In the genomic region with DNA sequence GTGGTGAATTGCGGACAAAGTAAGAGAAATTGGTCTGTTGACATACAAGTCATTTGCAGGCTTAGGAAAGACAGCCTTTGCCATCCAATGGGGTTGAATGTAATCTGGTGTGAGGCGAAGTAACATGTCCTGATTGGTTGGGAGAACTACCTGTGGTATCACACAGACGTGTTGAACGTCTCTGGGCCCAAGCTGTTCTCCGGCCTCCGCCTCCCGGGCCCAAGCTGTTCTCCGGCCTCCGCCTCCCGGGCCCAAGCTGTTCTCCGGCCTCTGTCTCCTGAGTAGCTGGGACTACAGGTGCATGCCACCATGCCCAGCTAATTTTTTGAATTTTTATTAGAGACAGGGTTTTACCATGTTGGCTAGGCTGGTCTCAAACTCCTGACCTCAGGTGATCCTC, we compare ENCODE assay signal across 6 cellular contexts. TPM values are rescaled to one million over a fixed set of nuclear protein-coding genes. Genes with fewer than 3 reads are reported as not detected.
DNase-seq lines count a peak whose midpoint lies in the region; ATAC-seq, FAIRE-seq and TF ChIP-seq lines count a peak whose summit lies in the region.
"Not testable (repeated sequence)": the region's sequence is repeated elsewhere in the genome, so short reads cannot be mapped to it uniquely, and the experiment has no call there.
"Had no signal": no experiment of that assay in that cellular context is flagged by ENCODE, and none has a peak within 500 bp of the region (broad histone marks: within the 10 kb centered on the region; RNA-seq: fewer than 3 reads in every experiment).

No MANE protein-coding gene starts in this region.

- not testable (repeated sequence) for DNase-seq in CD4-positive, alpha-beta T cell; HepG2 (ENCODE audit: low spot score)
- DNase-seq in K562 (ENCODE audit: extremely low read depth in 1 of 4, low spot score in 3 of 4) (peak in 3 of 4 experiments; percentile 28 to 42 (median 36)), osteoblast (ENCODE audit: insufficient read length, low spot score, missing footprints) (peak; percentile 58)

- TF ChIP-seq CTCF in CD4-positive, alpha-beta T cell (IDR thresholded peaks at IDR 0.05); HEK293 (tag by site-specific recombination; IDR thresholded peaks at IDR 0.05); K562 (IDR thresholded peaks at IDR 0.05 in 2 of 3, conservative IDR thresholded peaks at IDR 0.05 in 1 of 3; ENCODE audit: insufficient read depth in 2 of 3, low read depth in 1 of 3, low read length in 3 of 3); HepG2 (CRISPR knock-in tag; IDR thresholded peaks at IDR 0.05); osteoblast (IDR thresholded peaks at IDR 0.05; ENCODE audit: extremely low read depth, low read depth, low read length): not testable (repeated sequence)

- TF ChIP-seq POLR2A in K562 (conservative IDR thresholded peaks at IDR 0.05): 0 out of 2 replicates have a peak, but pooled peaks have one; percentile 12
- TF ChIP-seq POLR2A in HepG2 (IDR thresholded peaks at IDR 0.05; ENCODE audit: insufficient read depth in 1 of 2, low read depth in 2 of 2, low read length in 2 of 2): not testable (repeated sequence)

- not testable (repeated sequence) for BruUV-seq in K562 (replicated peaks; lab: Mats Ljungman, UMichigan); HepG2 (replicated peaks; lab: Mats Ljungman, UMichigan)

- H3K36me3 ChIP-seq in HEK293 (ENCODE audit: control insufficient read depth in 2 of 2, insufficient read depth in 1 of 2, low read length in 2 of 2) (peaks cover 6 to 48% of the 10 kb centered on the region in 2 experiments; a peak in 2 of 3 replicates), K562 (ENCODE audit: control insufficient read depth, insufficient read depth, low read length) (peaks cover 36% of the 10 kb centered on the region; the same call in 2 of the 3 replicates), HepG2 (replicated peaks in 1 of 2; ENCODE audit: control insufficient read depth in 1 of 2, insufficient read depth in 2 of 2, low read length in 2 of 2) (peaks cover 6 to 12% of the 10 kb centered on the region in 2 experiments; a peak in 3 of 5 replicates)
- not testable (repeated sequence) for H3K36me3 ChIP-seq in osteoblast (ENCODE audit: insufficient read depth, low read length)

- FAIRE-seq in K562 (lab: Jason Lieb, UNC); HepG2 (lab: Jason Lieb, UNC): not testable (repeated sequence)

- intact Hi-C loops in CD4-positive, alpha-beta T cell (cut with DNase I, micrococcal nuclease); K562 (cut with micrococcal nuclease); HepG2 (cut with micrococcal nuclease; ENCODE audit: unreplicated experiment): not testable (repeated sequence)

- H3K9me3 ChIP-seq in CD4-positive, alpha-beta T cell (ENCODE audit: control insufficient read depth, low read length); HEK293 (ENCODE audit: control insufficient read depth, insufficient read depth, low read depth, low read length); K562 (replicated peaks; ENCODE audit: control insufficient read depth, insufficient read depth, low read depth, low read length); HepG2 (ENCODE audit: low read length); osteoblast (ENCODE audit: low read depth, low read length): not testable (repeated sequence)

- H3K27ac Mint-ChIP-seq in CD4-positive, alpha-beta T cell: not testable (repeated sequence)

- peak overlapping the region; percentile 15 for H3K4me3 Mint-ChIP-seq in CD4-positive, alpha-beta T cell

- not testable (repeated sequence) for H3K4me2 ChIP-seq in K562 (ENCODE audit: insufficient read depth, low read length); HepG2 (ENCODE audit: low read depth, low read length); osteoblast (ENCODE audit: insufficient read depth, low read length)

- not testable (repeated sequence) for TF ChIP-seq RAD21 in K562 (CRISPR knock-in tag; conservative IDR thresholded peaks at IDR 0.05 in 1 of 2, IDR thresholded peaks at IDR 0.05 in 1 of 2); HepG2 (CRISPR knock-in tag; IDR thresholded peaks at IDR 0.05)

- in situ Hi-C loops in K562 (cut with MboI); HepG2 (cut with HindIII; ENCODE audit: extremely low pct_ligation_motif_present, low pct_unique_long_range_greater_than_20kb): not testable (repeated sequence)

- H3K9ac ChIP-seq in K562 (ENCODE audit: insufficient read depth in 1 of 2, low read depth in 2 of 2, low read length in 2 of 2); HepG2 (ENCODE audit: insufficient read depth, low read depth, low read length): not testable (repeated sequence)

- peaks cover 18% of the 10 kb centered on the region for H3K36me3 Mint-ChIP-seq in CD4-positive, alpha-beta T cell (ENCODE audit: low read depth)

- CTCF ChIA-PET in CD4-positive, alpha-beta T cell (lab: Charles Lee); HEK293 (lab: Yijun Ruan, JAX); K562 (lab: Yijun Ruan, JAX; ENCODE audit: low intra/inter-chr PET ratio); HepG2 (lab: Yijun Ruan, JAX; ENCODE audit: low intra/inter-chr PET ratio, low total read pairs): not testable (repeated sequence)

- H3K79me2 ChIP-seq in K562 (ENCODE audit: control insufficient read depth, insufficient read depth, low read length) (peaks cover 36% of the 10 kb centered on the region), HepG2 (ENCODE audit: insufficient read depth, low read length) (peaks cover 29% of the 10 kb centered on the region), osteoblast (ENCODE audit: insufficient read depth, low read length) (peaks cover 27% of the 10 kb centered on the region)

- TF ChIP-seq EP300 in K562 (IDR thresholded peaks at IDR 0.05; ENCODE audit: low read length); HepG2 (IDR thresholded peaks at IDR 0.05; ENCODE audit: low read depth in 2 of 2, low read length in 2 of 2); HepG2 (CRISPR knock-in tag; IDR thresholded peaks at IDR 0.05; ENCODE audit: borderline replicate concordance): not testable (repeated sequence)

- not testable (repeated sequence) for H3K4me1 ChIP-seq in HEK293 (ENCODE audit: control insufficient read depth, insufficient read depth, low read length)
- H3K4me1 ChIP-seq in K562 (replicated peaks in 1 of 2; ENCODE audit: control insufficient read depth in 2 of 2, insufficient read depth in 2 of 2, low read length in 2 of 2): peaks cover 16 to 37% of the 10 kb centered on the region in 2 experiments; a peak in 4 of 5 replicates
- H3K4me1 ChIP-seq in HepG2 (ENCODE audit: insufficient read depth, low read length): peaks cover 29% of the 10 kb centered on the region
- H3K4me1 ChIP-seq in osteoblast (ENCODE audit: insufficient read depth, low read length): peaks cover 12% of the 10 kb centered on the region

- POLR2A ChIA-PET in CD4-positive, alpha-beta T cell (lab: Charles Lee); K562 (lab: Yijun Ruan, JAX); HepG2 (lab: Yijun Ruan, JAX): not testable (repeated sequence)
- POLR2A ChIA-PET in HEK293 (lab: Yijun Ruan, JAX): interaction anchor here (1.1 kb wide), 1 partner anchor 46 kb away, joined by 4 read pairs; the partner anchor contains the start of gene TUBB3

- H3K9me1 ChIP-seq in K562 (ENCODE audit: control insufficient read depth, insufficient read depth, low read length): not testable (repeated sequence)

- H3K4me1 Mint-ChIP-seq in CD4-positive, alpha-beta T cell (ENCODE audit: low read depth): peaks cover 15% of the 10 kb centered on the region

- H3K9me3 Mint-ChIP-seq in CD4-positive, alpha-beta T cell: not testable (repeated sequence)

- not testable (repeated sequence) for ATAC-seq in CD4-positive, alpha-beta T cell (ENCODE audit: poor library complexity); K562; HepG2

- H2AFZ ChIP-seq in K562 (ENCODE audit: low read depth, low read length); HepG2 (ENCODE audit: low read length); osteoblast (ENCODE audit: low read length): not testable (repeated sequence)

- H3K4me3 ChIP-seq in HEK293 (ENCODE audit: low read depth, low read length); K562; HepG2 (replicated peaks in 1 of 3; ENCODE audit: insufficient read depth in 1 of 3, low read depth in 2 of 3, low read length in 3 of 3); osteoblast (ENCODE audit: insufficient read depth, low read length): not testable (repeated sequence)

- not testable (repeated sequence) for H3K27ac ChIP-seq in CD4-positive, alpha-beta T cell (ENCODE audit: low read depth, low read length); HEK293 (ENCODE audit: extremely low read depth, low read depth, low read length); K562 (ENCODE audit: extremely low read depth, low read depth, low read length); HepG2 (ENCODE audit: extremely low read length, insufficient read depth, low read length); osteoblast (ENCODE audit: low read depth, low read length)

- H3K27me3 Mint-ChIP-seq in CD4-positive, alpha-beta T cell: not testable (repeated sequence)

- peaks cover 12% of the 10 kb centered on the region; the same call in 1 of the 2 replicates for H4K20me1 ChIP-seq in K562 (replicated peaks; ENCODE audit: control insufficient read depth, insufficient read depth, low read length)
- not testable (repeated sequence) for H4K20me1 ChIP-seq in HepG2 (ENCODE audit: insufficient read depth, low read length); osteoblast (ENCODE audit: insufficient read depth, low read length)

- WGBS in K562 (ENCODE audit: insufficient coverage, low coverage, missing lambda C conversion rate): 69% methylated on average over 11 of the region's 11 CpGs
- 93% methylated on average over 11 of the region's 11 CpGs for WGBS in HepG2 (ENCODE audit: low lambda C conversion rate)

- H3K27me3 ChIP-seq in CD4-positive, alpha-beta T cell (ENCODE audit: control insufficient read depth, insufficient read depth, low read length); K562 (ENCODE audit: control insufficient read depth in 2 of 2, insufficient read depth in 2 of 2, low read length in 2 of 2); HepG2 (ENCODE audit: control insufficient read depth in 1 of 2, insufficient read depth in 2 of 2, low read length in 2 of 2); osteoblast (ENCODE audit: insufficient read depth, low read length): not testable (repeated sequence)

RNA-seq across cellular contexts. Expression of gene DEF8, which starts 19.5 kb away (rescaled TPM):
- 10 to 100 TPM; 30.7 to 36.3 TPM for total RNA-seq in CD4-positive, alpha-beta T cell
- 71.6 and 183 TPM in 2 replicates for total RNA-seq in K562 (2011; cell fraction: chromatin; rRNA removed; ENCODE audit: low replicate concordance)
- total RNA-seq in K562 (2011; cell fraction: nucleolus; rRNA removed): 99.4 and 127 TPM in 2 replicates
- total RNA-seq in K562 (2011; cell fraction: nucleoplasm; rRNA removed): 79.5 and 80.2 TPM in 2 replicates
- total RNA-seq in K562 (2014; rRNA removed) (147 and 173 TPM in 2 replicates), K562 (2014; rRNA removed; fragmentation: Illumina TruSeq; extraction: Trizol) (29.4 and 33.0 TPM in 2 replicates), K562 (2015; rRNA removed; fragmentation: Illumina TruSeq; extraction: Trizol) (58.6 and 63.2 TPM in 2 replicates), K562 (2021) (71.5 and 80.6 TPM in 2 replicates), HepG2 (2016; rRNA removed; fragmentation: Illumina TruSeq; extraction: Trizol) (98.5 and 107 TPM in 2 replicates), osteoblast (48.6 and 48.9 TPM in 2 replicates)
- polyA plus RNA-seq in K562 (2011; rRNA removed) (74.0 and 87.6 TPM in 2 replicates), K562 (2014; fragmentation: Illumina TruSeq; extraction: Trizol) (42.3 and 88.3 TPM in 2 replicates), K562 (2014; fragmentation: Nextera tagmentation; extraction: Ambion mirVana) (10 to 100 TPM; 39.3 to 60.1 TPM), K562 (2014; rRNA removed) (136 and 173 TPM in 2 replicates), HepG2 (2011; rRNA removed) (98.2 and 108 TPM in 2 replicates)
- 119 and 177 TPM in 2 replicates for polyA plus RNA-seq in K562 (2011; cell fraction: cytosol; rRNA removed)
- polyA plus RNA-seq in K562 (2011; cell fraction: nucleus; rRNA removed): 132 and 207 TPM in 2 replicates
- polyA plus RNA-seq in K562 (2012): 63.5 and 81.5 TPM in 2 replicates
- polyA minus RNA-seq in K562 (2011; rRNA and poly(A)+ RNA removed): 27.9 and 38.8 TPM in 2 replicates
- 32.6 and 34.2 TPM in 2 replicates for polyA minus RNA-seq in K562 (2011; cell fraction: cytosol; rRNA and poly(A)+ RNA removed)
- polyA minus RNA-seq in K562 (2011; cell fraction: nucleus; rRNA and poly(A)+ RNA removed): 29.4 and 31.1 TPM in 2 replicates
- 134 and 176 TPM in 2 replicates for total RNA-seq in HepG2 (2016; cell fraction: cytosol; rRNA removed; fragmentation: Illumina TruSeq; extraction: Trizol; ENCODE audit: low read depth)
- total RNA-seq in HepG2 (2016; cell fraction: insoluble cytoplasmic fraction; rRNA removed; fragmentation: Illumina TruSeq; extraction: Trizol): 103 and 113 TPM in 2 replicates
- 127 and 160 TPM in 2 replicates for total RNA-seq in HepG2 (2016; cell fraction: membrane; rRNA removed; fragmentation: Illumina TruSeq; extraction: Trizol)
- 48.8 and 61.5 TPM in 2 replicates for total RNA-seq in HepG2 (2016; cell fraction: nucleus; rRNA removed; fragmentation: Illumina TruSeq; extraction: Trizol)
- polyA plus RNA-seq in HepG2 (2011; cell fraction: cytosol; rRNA removed): 100 and 138 TPM in 2 replicates
- 490 and 545 TPM in 2 replicates for polyA plus RNA-seq in HepG2 (2011; cell fraction: nucleus; rRNA removed)
- polyA plus RNA-seq in HepG2 (2012): 37.2 and 56.0 TPM in 2 replicates
- 170 and 205 TPM in 2 replicates for polyA plus RNA-seq in HepG2 (2016; cell fraction: cytosol; fragmentation: Illumina TruSeq; extraction: Trizol; ENCODE audit: low read depth)
- 116 and 132 TPM in 2 replicates for polyA plus RNA-seq in HepG2 (2016; cell fraction: insoluble cytoplasmic fraction; fragmentation: Illumina TruSeq; extraction: Trizol; ENCODE audit: low read depth)
- 126 and 153 TPM in 2 replicates for polyA plus RNA-seq in HepG2 (2016; cell fraction: membrane; fragmentation: Illumina TruSeq; extraction: Trizol; ENCODE audit: low read depth)
- polyA plus RNA-seq in HepG2 (2016; cell fraction: nucleus; fragmentation: Illumina TruSeq; extraction: Trizol; ENCODE audit: insufficient read depth, low read depth): 123 and 136 TPM in 2 replicates
- 22.3 and 116 TPM in 2 replicates for polyA minus RNA-seq in HepG2 (2011; rRNA and poly(A)+ RNA removed; ENCODE audit: low replicate concordance)
- 31.8 and 36.4 TPM in 2 replicates for polyA minus RNA-seq in HepG2 (2011; cell fraction: cytosol; rRNA and poly(A)+ RNA removed)
- 46.0 and 51.1 TPM in 2 replicates for polyA minus RNA-seq in HepG2 (2011; cell fraction: nucleus; rRNA and poly(A)+ RNA removed)

RNA-seq across cellular contexts. Expression of gene TUBB3, which starts 44.9 kb away (rescaled TPM):
- total RNA-seq in CD4-positive, alpha-beta T cell: under 1 TPM; 0.78 to 0.88 TPM
- total RNA-seq in K562 (2011; cell fraction: chromatin; rRNA removed; ENCODE audit: low replicate concordance): 5.7 and 13.6 TPM in 2 replicates
- 8.2 and 8.3 TPM in 2 replicates for total RNA-seq in K562 (2011; cell fraction: nucleolus; rRNA removed)
- total RNA-seq in K562 (2011; cell fraction: nucleoplasm; rRNA removed): 5.5 and 7.5 TPM in 2 replicates
- total RNA-seq in K562 (2014; rRNA removed) (12.5 and 15.5 TPM in 2 replicates), K562 (2014; rRNA removed; fragmentation: Illumina TruSeq; extraction: Trizol) (2.1 and 3.2 TPM in 2 replicates), K562 (2015; rRNA removed; fragmentation: Illumina TruSeq; extraction: Trizol) (6.4 and 8.1 TPM in 2 replicates), K562 (2021) (12.0 and 13.5 TPM in 2 replicates), HepG2 (2016; rRNA removed; fragmentation: Illumina TruSeq; extraction: Trizol) (161 and 185 TPM in 2 replicates), osteoblast (166 and 239 TPM in 2 replicates)
- polyA plus RNA-seq in K562 (2011; rRNA removed) (3.2 and 10.4 TPM in 2 replicates), K562 (2014; fragmentation: Illumina TruSeq; extraction: Trizol) (5.0 and 10.0 TPM in 2 replicates), K562 (2014; fragmentation: Nextera tagmentation; extraction: Ambion mirVana) (under 1 TPM; 0.18 to 0.53 TPM), K562 (2014; rRNA removed) (6.8 and 8.3 TPM in 2 replicates), HepG2 (2011; rRNA removed) (110 and 152 TPM in 2 replicates)
- polyA plus RNA-seq in K562 (2011; cell fraction: cytosol; rRNA removed): 8.5 and 8.8 TPM in 2 replicates
- polyA plus RNA-seq in K562 (2011; cell fraction: nucleus; rRNA removed): 10.4 and 12.3 TPM in 2 replicates
- 7.7 and 19.6 TPM in 2 replicates for polyA plus RNA-seq in K562 (2012)
- 3.5 and 4.5 TPM in 2 replicates for polyA minus RNA-seq in K562 (2011; rRNA and poly(A)+ RNA removed)
- 7.4 and 12.0 TPM in 2 replicates for polyA minus RNA-seq in K562 (2011; cell fraction: cytosol; rRNA and poly(A)+ RNA removed)
- 2.4 and 2.6 TPM in 2 replicates for polyA minus RNA-seq in K562 (2011; cell fraction: nucleus; rRNA and poly(A)+ RNA removed)
- total RNA-seq in HepG2 (2016; cell fraction: cytosol; rRNA removed; fragmentation: Illumina TruSeq; extraction: Trizol; ENCODE audit: low read depth): 94.2 and 96.8 TPM in 2 replicates
- 145 and 195 TPM in 2 replicates for total RNA-seq in HepG2 (2016; cell fraction: insoluble cytoplasmic fraction; rRNA removed; fragmentation: Illumina TruSeq; extraction: Trizol)
- total RNA-seq in HepG2 (2016; cell fraction: membrane; rRNA removed; fragmentation: Illumina TruSeq; extraction: Trizol): 140 and 142 TPM in 2 replicates
- 81.3 and 94.7 TPM in 2 replicates for total RNA-seq in HepG2 (2016; cell fraction: nucleus; rRNA removed; fragmentation: Illumina TruSeq; extraction: Trizol)
- 84.2 and 120 TPM in 2 replicates for polyA plus RNA-seq in HepG2 (2011; cell fraction: cytosol; rRNA removed)
- 168 and 179 TPM in 2 replicates for polyA plus RNA-seq in HepG2 (2011; cell fraction: nucleus; rRNA removed)
- polyA plus RNA-seq in HepG2 (2012): 45.2 and 119 TPM in 2 replicates
- 63.1 and 64.3 TPM in 2 replicates for polyA plus RNA-seq in HepG2 (2016; cell fraction: cytosol; fragmentation: Illumina TruSeq; extraction: Trizol; ENCODE audit: low read depth)
- polyA plus RNA-seq in HepG2 (2016; cell fraction: insoluble cytoplasmic fraction; fragmentation: Illumina TruSeq; extraction: Trizol; ENCODE audit: low read depth): 127 and 159 TPM in 2 replicates
- polyA plus RNA-seq in HepG2 (2016; cell fraction: membrane; fragmentation: Illumina TruSeq; extraction: Trizol; ENCODE audit: low read depth): 87.3 and 99.0 TPM in 2 replicates
- 138 and 154 TPM in 2 replicates for polyA plus RNA-seq in HepG2 (2016; cell fraction: nucleus; fragmentation: Illumina TruSeq; extraction: Trizol; ENCODE audit: insufficient read depth, low read depth)
- polyA minus RNA-seq in HepG2 (2011; rRNA and poly(A)+ RNA removed; ENCODE audit: low replicate concordance): 34.9 and 340 TPM in 2 replicates
- 99.4 and 107 TPM in 2 replicates for polyA minus RNA-seq in HepG2 (2011; cell fraction: cytosol; rRNA and poly(A)+ RNA removed)
- 34.8 and 42.6 TPM in 2 replicates for polyA minus RNA-seq in HepG2 (2011; cell fraction: nucleus; rRNA and poly(A)+ RNA removed)
- polyA plus RNA-seq: CD4-positive, alpha-beta memory T cell had no signal

RNA-seq across cellular contexts. Expression of gene MC1R, which starts 49.4 kb away (rescaled TPM):
- total RNA-seq in CD4-positive, alpha-beta T cell: 1 to 10 TPM; 6.7 to 6.9 TPM
- total RNA-seq in K562 (2011; cell fraction: chromatin; rRNA removed; ENCODE audit: low replicate concordance): 70.1 and 162 TPM in 2 replicates
- total RNA-seq in K562 (2011; cell fraction: nucleolus; rRNA removed): 54.5 and 55.7 TPM in 2 replicates
- total RNA-seq in K562 (2011; cell fraction: nucleoplasm; rRNA removed): 90.5 and 111 TPM in 2 replicates
- total RNA-seq in K562 (2014; rRNA removed) (3.1 and 3.3 TPM in 2 replicates), K562 (2014; rRNA removed; fragmentation: Illumina TruSeq; extraction: Trizol) (0.67 and 0.87 TPM in 2 replicates), K562 (2015; rRNA removed; fragmentation: Illumina TruSeq; extraction: Trizol) (2.0 and 2.1 TPM in 2 replicates), K562 (2021) (3.4 and 3.5 TPM in 2 replicates), HepG2 (2016; rRNA removed; fragmentation: Illumina TruSeq; extraction: Trizol) (7.2 and 9.1 TPM in 2 replicates), osteoblast (4.7 and 5.1 TPM in 2 replicates)
- polyA plus RNA-seq in K562 (2011; rRNA removed) (3.5 and 4.2 TPM in 2 replicates), K562 (2014; fragmentation: Illumina TruSeq; extraction: Trizol) (1.5 and 2.7 TPM in 2 replicates), K562 (2014; fragmentation: Nextera tagmentation; extraction: Ambion mirVana) (under 1 TPM in 1 of 2 experiments, not detected in 1; 0.14 TPM), K562 (2014; rRNA removed) (4.7 and 5.3 TPM in 2 replicates), HepG2 (2011; rRNA removed) (14.8 and 20.0 TPM in 2 replicates)
- 5.6 and 6.1 TPM in 2 replicates for polyA plus RNA-seq in K562 (2011; cell fraction: cytosol; rRNA removed)
- polyA plus RNA-seq in K562 (2011; cell fraction: nucleus; rRNA removed): 27.9 and 42.6 TPM in 2 replicates
- polyA plus RNA-seq in K562 (2012): 3.6 and 4.6 TPM in 2 replicates
- polyA minus RNA-seq in K562 (2011; rRNA and poly(A)+ RNA removed): 6.4 and 10.6 TPM in 2 replicates
- 1.6 and 2.7 TPM in 2 replicates for polyA minus RNA-seq in K562 (2011; cell fraction: cytosol; rRNA and poly(A)+ RNA removed)
- polyA minus RNA-seq in K562 (2011; cell fraction: nucleus; rRNA and poly(A)+ RNA removed): 6.1 and 6.7 TPM in 2 replicates
- total RNA-seq in HepG2 (2016; cell fraction: cytosol; rRNA removed; fragmentation: Illumina TruSeq; extraction: Trizol; ENCODE audit: low read depth): 3.5 and 3.7 TPM in 2 replicates
- total RNA-seq in HepG2 (2016; cell fraction: insoluble cytoplasmic fraction; rRNA removed; fragmentation: Illumina TruSeq; extraction: Trizol): 8.1 and 8.7 TPM in 2 replicates
- total RNA-seq in HepG2 (2016; cell fraction: membrane; rRNA removed; fragmentation: Illumina TruSeq; extraction: Trizol): 8.1 and 9.5 TPM in 2 replicates
- total RNA-seq in HepG2 (2016; cell fraction: nucleus; rRNA removed; fragmentation: Illumina TruSeq; extraction: Trizol): 7.2 and 7.7 TPM in 2 replicates
- 14.8 and 18.9 TPM in 2 replicates for polyA plus RNA-seq in HepG2 (2011; cell fraction: cytosol; rRNA removed)
- polyA plus RNA-seq in HepG2 (2011; cell fraction: nucleus; rRNA removed): 89.3 and 96.4 TPM in 2 replicates
- polyA plus RNA-seq in HepG2 (2012): 6.5 and 12.0 TPM in 2 replicates
- polyA plus RNA-seq in HepG2 (2016; cell fraction: cytosol; fragmentation: Illumina TruSeq; extraction: Trizol; ENCODE audit: low read depth): 2.9 and 3.1 TPM in 2 replicates
- 6.7 and 7.1 TPM in 2 replicates for polyA plus RNA-seq in HepG2 (2016; cell fraction: insoluble cytoplasmic fraction; fragmentation: Illumina TruSeq; extraction: Trizol; ENCODE audit: low read depth)
- polyA plus RNA-seq in HepG2 (2016; cell fraction: membrane; fragmentation: Illumina TruSeq; extraction: Trizol; ENCODE audit: low read depth): 6.5 and 7.5 TPM in 2 replicates
- polyA plus RNA-seq in HepG2 (2016; cell fraction: nucleus; fragmentation: Illumina TruSeq; extraction: Trizol; ENCODE audit: insufficient read depth, low read depth): 17.7 and 19.3 TPM in 2 replicates
- 23.7 and 30.7 TPM in 2 replicates for polyA minus RNA-seq in HepG2 (2011; rRNA and poly(A)+ RNA removed; ENCODE audit: low replicate concordance)
- 5.4 and 5.5 TPM in 2 replicates for polyA minus RNA-seq in HepG2 (2011; cell fraction: cytosol; rRNA and poly(A)+ RNA removed)
- polyA minus RNA-seq in HepG2 (2011; cell fraction: nucleus; rRNA and poly(A)+ RNA removed): 16.0 and 17.0 TPM in 2 replicates

RNA-seq across cellular contexts. Expression of gene DBNDD1, which starts 51.2 kb away (rescaled TPM):
- total RNA-seq in CD4-positive, alpha-beta T cell: 1 to 10 TPM; 2.6 to 2.8 TPM
- 2.7 and 9.4 TPM in 2 replicates for total RNA-seq in K562 (2011; cell fraction: chromatin; rRNA removed; ENCODE audit: low replicate concordance)
- 4.5 and 5.7 TPM in 2 replicates for total RNA-seq in K562 (2011; cell fraction: nucleolus; rRNA removed)
- 4.5 and 5.2 TPM in 2 replicates for total RNA-seq in K562 (2011; cell fraction: nucleoplasm; rRNA removed)
- total RNA-seq in K562 (2014; rRNA removed) (5.8 and 8.3 TPM in 2 replicates), K562 (2014; rRNA removed; fragmentation: Illumina TruSeq; extraction: Trizol) (2.8 and 3.2 TPM in 2 replicates), K562 (2015; rRNA removed; fragmentation: Illumina TruSeq; extraction: Trizol) (4.2 and 4.3 TPM in 2 replicates), K562 (2021) (12.9 and 13.0 TPM in 2 replicates), HepG2 (2016; rRNA removed; fragmentation: Illumina TruSeq; extraction: Trizol) (13.0 and 17.0 TPM in 2 replicates), osteoblast (0.29 and 1.1 TPM in 2 replicates)
- polyA plus RNA-seq in K562 (2011; rRNA removed) (6.9 and 8.5 TPM in 2 replicates), K562 (2014; fragmentation: Illumina TruSeq; extraction: Trizol) (10.9 and 12.9 TPM in 2 replicates), K562 (2014; fragmentation: Nextera tagmentation; extraction: Ambion mirVana) (under 1 TPM; 0.55 to 0.90 TPM), K562 (2014; rRNA removed) (9.5 and 10.8 TPM in 2 replicates), HepG2 (2011; rRNA removed) (40.4 and 51.0 TPM in 2 replicates)
- polyA plus RNA-seq in K562 (2011; cell fraction: cytosol; rRNA removed): 14.1 and 24.5 TPM in 2 replicates
- polyA plus RNA-seq in K562 (2011; cell fraction: nucleus; rRNA removed): 6.8 and 9.1 TPM in 2 replicates
- 8.0 and 13.9 TPM in 2 replicates for polyA plus RNA-seq in K562 (2012)
- 2.0 and 3.9 TPM in 2 replicates for polyA minus RNA-seq in K562 (2011; rRNA and poly(A)+ RNA removed)
- 7.9 and 11.8 TPM in 2 replicates for polyA minus RNA-seq in K562 (2011; cell fraction: cytosol; rRNA and poly(A)+ RNA removed)
- polyA minus RNA-seq in K562 (2011; cell fraction: nucleus; rRNA and poly(A)+ RNA removed): 1.6 and 3.0 TPM in 2 replicates
- 18.8 and 21.7 TPM in 2 replicates for total RNA-seq in HepG2 (2016; cell fraction: cytosol; rRNA removed; fragmentation: Illumina TruSeq; extraction: Trizol; ENCODE audit: low read depth)
- total RNA-seq in HepG2 (2016; cell fraction: insoluble cytoplasmic fraction; rRNA removed; fragmentation: Illumina TruSeq; extraction: Trizol): 11.4 and 16.1 TPM in 2 replicates
- total RNA-seq in HepG2 (2016; cell fraction: membrane; rRNA removed; fragmentation: Illumina TruSeq; extraction: Trizol): 40.2 and 47.3 TPM in 2 replicates
- 7.6 and 10.0 TPM in 2 replicates for total RNA-seq in HepG2 (2016; cell fraction: nucleus; rRNA removed; fragmentation: Illumina TruSeq; extraction: Trizol)
- polyA plus RNA-seq in HepG2 (2011; cell fraction: cytosol; rRNA removed): 44.2 and 56.2 TPM in 2 replicates
- 31.7 and 32.2 TPM in 2 replicates for polyA plus RNA-seq in HepG2 (2011; cell fraction: nucleus; rRNA removed)
- 16.4 and 30.0 TPM in 2 replicates for polyA plus RNA-seq in HepG2 (2012)
- polyA plus RNA-seq in HepG2 (2016; cell fraction: cytosol; fragmentation: Illumina TruSeq; extraction: Trizol; ENCODE audit: low read depth): 60.8 and 72.2 TPM in 2 replicates
- polyA plus RNA-seq in HepG2 (2016; cell fraction: insoluble cytoplasmic fraction; fragmentation: Illumina TruSeq; extraction: Trizol; ENCODE audit: low read depth): 33.1 and 40.9 TPM in 2 replicates
- 102 TPM in 2 replicates for polyA plus RNA-seq in HepG2 (2016; cell fraction: membrane; fragmentation: Illumina TruSeq; extraction: Trizol; ENCODE audit: low read depth)
- polyA plus RNA-seq in HepG2 (2016; cell fraction: nucleus; fragmentation: Illumina TruSeq; extraction: Trizol; ENCODE audit: insufficient read depth, low read depth): 31.0 and 33.1 TPM in 2 replicates
- polyA minus RNA-seq in HepG2 (2011; rRNA and poly(A)+ RNA removed; ENCODE audit: low replicate concordance): 5.9 and 53.2 TPM in 2 replicates
- polyA minus RNA-seq in HepG2 (2011; cell fraction: cytosol; rRNA and poly(A)+ RNA removed): 23.0 and 26.9 TPM in 2 replicates
- 9.8 and 13.2 TPM in 2 replicates for polyA minus RNA-seq in HepG2 (2011; cell fraction: nucleus; rRNA and poly(A)+ RNA removed)

Comparison
In these comparisons a context has a peak if more than half of its experiments do, and no peak if none do; other contexts are left out.
1. RNA of gene TUBB3, which starts 44.9 kb away (total RNA-seq): 81.3 to 195 TPM in HepG2 and 166 to 239 TPM in osteoblast; 2.1 to 15.5 TPM in K562 and 0.78 to 0.88 TPM in CD4-positive, alpha-beta T cell; every median in the first group is over 4 times any median in the second.